30 cellular contexts compared by ENCODE assay signal in genomic region chr15:88997531-88997930, GRCh38.
"Had no signal": no experiment of that assay in that cellular context is flagged by ENCODE, and none has a peak within 500 bp of the region (broad histone marks: within the 10 kb centered on the region; RNA-seq: fewer than 3 reads in every experiment).

No MANE protein-coding gene starts in this region.

- DNase-seq: hypothalamus; immature natural killer cell; kidney; left colon; left lung; lower lobe of right lung; mammary epithelial cell; mesenchymal stem cell; naive thymus-derived CD8-positive, alpha-beta T cell; nucleus accumbens; pancreas; posterior cingulate gyrus; retina; right cardiac atrium; stimulated activated CD4-positive, alpha-beta T cell treated with anti-CD3 and anti-CD28 coated beads, Interleukin-12 subunit alpha, Interleukin-12 subunit beta, amount 100 ng/mL, for 4 hours; stimulated activated CD4-positive, alpha-beta T cell treated with anti-CD3 and anti-CD28 coated beads, Interleukin-15, amount 100 ng/mL, for 24 hours; stimulated activated CD4-positive, alpha-beta T cell treated with anti-CD3 and anti-CD28 coated beads, Interleukin-2, amount 100 ng/mL, for 24 hours; stimulated activated CD4-positive, alpha-beta T cell treated with anti-CD3 and anti-CD28 coated beads, Interleukin-4, amount 100 ng/mL, for 1 hour; stimulated activated naive CD4-positive, alpha-beta T cell treated with Interleukin-2 at 50 U/mL for 16 hours; stomach; testis; thyroid gland; transverse colon; uterus had no signal

- ATAC-seq: left colon; left lung; lower lobe of right lung; naive thymus-derived CD8-positive, alpha-beta T cell; pancreas; right cardiac atrium; sciatic nerve had no signal

- H3K36me3 Mint-ChIP-seq: immature natural killer cell; naive thymus-derived CD8-positive, alpha-beta T cell had no signal

- H3K36me3 ChIP-seq: left lung, lower lobe of right lung, pancreas, prostate gland, stomach, thyroid gland, transverse colon, uterus had no signal

- H3K27ac Mint-ChIP-seq: immature natural killer cell, nephron had no signal

- FAIRE-seq: islet of Langerhans, kidney, pancreas had no signal

- H3K4me3 ChIP-seq: left lung, lower lobe of right lung, pancreas, prostate gland, skin epidermis, stomach, testis, thyroid gland, transverse colon, uterus had no signal

- H3K9me3 Mint-ChIP-seq: immature natural killer cell; naive thymus-derived CD8-positive, alpha-beta T cell; nephron; neural crest cell had no signal

- H3K27me3 ChIP-seq: left lung, pancreas, stomach, testis, thyroid gland, transverse colon, uterus had no signal

- H3K27ac ChIP-seq: left lung, lower lobe of right lung, pancreas, prostate gland, skin epidermis, stomach, testis, thyroid gland, transverse colon, uterus had no signal

- H3K4me3 Mint-ChIP-seq: immature natural killer cell; naive thymus-derived CD8-positive, alpha-beta T cell; nephron; neural crest cell had no signal

- H3K4me1 ChIP-seq: pancreas, prostate gland, testis, thyroid gland, uterus had no signal

- H3K9me3 ChIP-seq: left lung, lower lobe of right lung, pancreas, prostate gland, stomach, testis, thyroid gland, transverse colon, uterus had no signal
